ENCODE assay signal across 22 cellular contexts in the genomic region with DNA sequence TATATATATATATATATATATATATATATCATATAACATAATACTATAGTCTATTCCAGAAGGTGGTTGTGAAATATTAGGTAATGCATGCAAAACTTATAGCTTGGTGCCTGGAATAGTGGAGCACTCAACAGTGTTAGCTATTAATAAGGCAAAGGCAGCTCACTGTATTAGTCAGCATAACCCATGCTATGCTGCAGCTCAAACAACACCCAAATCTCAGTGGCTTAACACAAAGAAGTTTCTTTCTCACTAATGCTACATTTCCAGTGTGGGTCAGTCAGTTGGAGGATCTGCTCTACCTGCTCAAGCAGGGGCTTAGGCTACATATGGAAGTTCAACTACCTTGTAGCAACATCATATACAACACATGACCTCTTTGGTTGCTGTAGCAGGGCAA. TPM values are rescaled to one million over a fixed set of nuclear protein-coding genes. Genes with fewer than 3 reads are reported as not detected.
DNase-seq lines count a peak whose midpoint lies in the region; ATAC-seq and TF ChIP-seq lines count a peak whose summit lies in the region.
"Had no signal": no experiment of that assay in that cellular context is flagged by ENCODE, and none has a peak within 500 bp of the region (broad histone marks: within the 10 kb centered on the region; RNA-seq: fewer than 3 reads in every experiment).

No MANE protein-coding gene starts in this region.

- H2AFZ ChIP-seq in OCI-LY3 (ENCODE audit: low read depth, low read length): no peak overlapping the region

- TF ChIP-seq CTCF in OCI-LY3 (IDR thresholded peaks at IDR 0.05; ENCODE audit: low read depth, low read length) (no peak), GM20000 (IDR thresholded peaks at IDR 0.05; ENCODE audit: extremely low read depth, missing control alignments) (no peak)
- TF ChIP-seq CTCF in CD4-positive, alpha-beta T cell (IDR thresholded peaks at IDR 0.05): no peak

- H3K9ac ChIP-seq in OCI-LY3 (ENCODE audit: low read length): no peak overlapping the region

- peaks cover 12% of the 10 kb centered on the region for H3K4me1 Mint-ChIP-seq in CD4-positive, alpha-beta T cell (ENCODE audit: low read depth)

- no peaks in the 10 kb centered on the region for H4K20me1 ChIP-seq in OCI-LY3 (ENCODE audit: insufficient read depth, low read length)

- ATAC-seq in GM18907 (IDR thresholded peaks at IDR 0.05; ENCODE audit: unreplicated experiment) (peak; percentile 72), GM21529 (IDR thresholded peaks at IDR 0.05; ENCODE audit: unreplicated experiment) (peak; percentile 69), HG03025 (IDR thresholded peaks at IDR 0.05; ENCODE audit: low FRiP score, unreplicated experiment) (peak; percentile 47), HG03135 (IDR thresholded peaks at IDR 0.05; ENCODE audit: unreplicated experiment) (no peak)
- ATAC-seq in CD4-positive, alpha-beta T cell (ENCODE audit: poor library complexity): no peak
- ATAC-seq: stimulated activated naive CD8-positive, alpha-beta T cell treated with anti-CD3 and anti-CD28 coated beads, Interleukin-15, amount 100 ng/mL, for 72 hours had no signal

- CTCF ChIA-PET in CD4-positive, alpha-beta T cell (lab: Charles Lee): interaction anchor here (0.7 to 1.3 kb wide), 2 partner anchors 11 to 15 kb away, joined by 3 read pairs; no protein-coding TSS in a partner anchor

- H3K4me1 ChIP-seq in OCI-LY3 (ENCODE audit: low read length): peaks cover 17% of the 10 kb centered on the region

- no peak overlapping the region for H3K4me3 ChIP-seq in OCI-LY3 (ENCODE audit: low read length)
- H3K4me3 ChIP-seq: HAP-1 had no signal

- H3K9me3 Mint-ChIP-seq in CD4-positive, alpha-beta T cell: no peaks in the 10 kb centered on the region
- H3K9me3 Mint-ChIP-seq: activated T-helper 1 cell treated with anti-CD3 and anti-CD28 coated beads, Interleukin-12 subunit alpha, Interleukin-12 subunit beta, Interleukin-2, Interleukin-4 antibody, amounts not matched to agents 30 ng/mL and 10 ng/mL and 1 ng/mL, durations not matched to agents 14 hours and 24 hours and 36 hours; stimulated activated naive CD8-positive, alpha-beta T cell treated with anti-CD3 and anti-CD28 coated beads, Interleukin-15, amount 100 ng/mL, for 72 hours had no signal

- H3K4me3 Mint-ChIP-seq in CD4-positive, alpha-beta T cell: no peak overlapping the region
- H3K4me3 Mint-ChIP-seq: activated T-helper 1 cell treated with anti-CD3 and anti-CD28 coated beads, Interleukin-12 subunit alpha, Interleukin-12 subunit beta, Interleukin-2, Interleukin-4 antibody, amounts not matched to agents 30 ng/mL and 10 ng/mL and 1 ng/mL, durations not matched to agents 14 hours and 24 hours and 36 hours; stimulated activated naive CD8-positive, alpha-beta T cell treated with anti-CD3 and anti-CD28 coated beads, Interleukin-15, amount 100 ng/mL, for 72 hours had no signal

- no peak overlapping the region for H3K27ac Mint-ChIP-seq in CD4-positive, alpha-beta T cell
- H3K27ac Mint-ChIP-seq: activated T-helper 1 cell treated with anti-CD3 and anti-CD28 coated beads, Interleukin-12 subunit alpha, Interleukin-12 subunit beta, Interleukin-2, Interleukin-4 antibody, amounts not matched to agents 30 ng/mL and 10 ng/mL and 1 ng/mL, durations not matched to agents 14 hours and 24 hours and 36 hours; stimulated activated naive CD8-positive, alpha-beta T cell treated with anti-CD3 and anti-CD28 coated beads, Interleukin-15, amount 100 ng/mL, for 72 hours had no signal

- POLR2A ChIA-PET in CD4-positive, alpha-beta T cell (lab: Charles Lee): no interaction called here

- DNase-seq in midbrain (lab: John Stamatoyannopoulos, UW): no peak
- no peak for DNase-seq in CD4-positive, alpha-beta T cell
- no peak for DNase-seq in GM20000 (ENCODE audit: low spot score)
- DNase-seq: activated CD4-positive, alpha-beta T cell treated with anti-CD3 and anti-CD28 coated beads for 48 hours; DND-41; head of caudate nucleus; NCI-H2081; NCI-H774; stimulated activated naive CD8-positive, alpha-beta T cell treated with anti-CD3 and anti-CD28 coated beads, Interleukin-15, amount 100 ng/mL, for 72 hours had no signal

- H3K36me3 Mint-ChIP-seq in CD4-positive, alpha-beta T cell (ENCODE audit: low read depth): no peaks in the 10 kb centered on the region

- H3K27ac ChIP-seq in OCI-LY3 (ENCODE audit: low read length): no peak overlapping the region
- no peak overlapping the region for H3K27ac ChIP-seq in CD4-positive, alpha-beta T cell (ENCODE audit: low read depth, low read length)
- H3K27ac ChIP-seq: C4-2B, epithelial cell of prostate had no signal

- peak overlapping the region; percentile 14; the same call in 1 of the 2 replicates for H3K4me2 ChIP-seq in OCI-LY3 (ENCODE audit: low read length)

- intact Hi-C loops in CD4-positive, alpha-beta T cell (cut with DNase I, micrococcal nuclease): no loop called here

- H3K27me3 Mint-ChIP-seq in CD4-positive, alpha-beta T cell: no peaks in the 10 kb centered on the region

- no peaks in the 10 kb centered on the region for H3K36me3 ChIP-seq in OCI-LY3 (replicated peaks; ENCODE audit: low read depth, low read length)
- H3K36me3 ChIP-seq: HAP-1 had no signal

- H3K9me3 ChIP-seq in OCI-LY3 (ENCODE audit: insufficient read depth, low read length): no peaks in the 10 kb centered on the region
- H3K9me3 ChIP-seq in CD4-positive, alpha-beta T cell (ENCODE audit: control insufficient read depth, low read length): no peaks in the 10 kb centered on the region
- H3K9me3 ChIP-seq: HAP-1 had no signal

- no peaks in the 10 kb centered on the region for H3K79me2 ChIP-seq in OCI-LY3 (ENCODE audit: low read length)

- H3K27me3 ChIP-seq in OCI-LY3 (ENCODE audit: low read depth, low read length): no peaks in the 10 kb centered on the region
- H3K27me3 ChIP-seq in CD4-positive, alpha-beta T cell (ENCODE audit: control insufficient read depth, insufficient read depth, low read length): no peaks in the 10 kb centered on the region

RNA-seq across cellular contexts. Expression of gene RPGR, which starts 5.2 kb away (rescaled TPM):
- 10 to 100 TPM; 17.1 to 18.2 TPM for total RNA-seq in CD4-positive, alpha-beta T cell

RNA-seq across cellular contexts. Expression of gene OTC, which starts 19.9 kb away (rescaled TPM):
- total RNA-seq in CD4-positive, alpha-beta T cell: not detected
- total RNA-seq: activated T-helper 1 cell treated with anti-CD3 and anti-CD28 coated beads, Interleukin-12 subunit alpha, Interleukin-12 subunit beta, Interleukin-2, Interleukin-4 antibody, amounts not matched to agents 30 ng/mL and 10 ng/mL and 1 ng/mL, durations not matched to agents 14 hours and 24 hours and 36 hours; HT-29; kidney epithelial cell; mononuclear cell; T-helper 2 cell treated with Interferon-gamma antibody and Interleukin-4, amounts not matched to agents 100 ng/mL and 5 ng/mL, for 36 hours had no signal

Comparison
In these comparisons a context has a peak if more than half of its experiments do, and no peak if none do; other contexts are left out.
1. ATAC-seq: peak in GM18907 (single experiment), GM21529 (single experiment) and HG03025 (single experiment); none in CD4-positive, alpha-beta T cell (single experiment) and HG03135 (single experiment).